ENCODE assay signal across 29 cellular contexts in genomic region chr2:23298551-23298950, GRCh38.
"Had no signal": no experiment of that assay in that cellular context is flagged by ENCODE, and none has a peak within 500 bp of the region (broad histone marks: within the 10 kb centered on the region; RNA-seq: fewer than 3 reads in every experiment).

No MANE protein-coding gene starts in this region.

- H2AFZ ChIP-seq: hepatocyte had no signal

- H3K36me3 Mint-ChIP-seq: memory B cell had no signal

- DNase-seq: colonic mucosa; effector CD8-positive, alpha-beta T cell; endodermal cell; foreskin fibroblast; heart left ventricle; kidney; nucleus accumbens; stimulated activated CD4-positive, alpha-beta T cell treated with anti-CD3 and anti-CD28 coated beads, Interleukin-12 subunit alpha, Interleukin-12 subunit beta, amount 100 ng/mL, for 4 hours; stimulated activated CD4-positive, alpha-beta T cell treated with anti-CD3 and anti-CD28 coated beads, Interleukin-1b, Interleukin-23, amount 100 ng/mL, for 48 hours; stimulated activated CD4-positive, alpha-beta T cell treated with anti-CD3 and anti-CD28 coated beads, Interleukin-4, amount 100 ng/mL, for 1 hour; stimulated activated CD8-positive, alpha-beta memory T cell treated with anti-CD3 and anti-CD28 coated beads, Interleukin-4, amount 100 ng/mL, for 48 hours; stimulated activated naive CD4-positive, alpha-beta T cell; stimulated activated naive CD8-positive, alpha-beta T cell treated with anti-CD3 and anti-CD28 coated beads, Interleukin-15, amount 100 ng/mL, for 72 hours; thyroid gland had no signal

- H3K9me3 ChIP-seq: colonic mucosa, gastroesophageal sphincter, heart left ventricle, prostate gland, right atrium auricular region, thyroid gland, upper lobe of left lung, vagina had no signal

- H3K4me1 ChIP-seq: colonic mucosa, prostate gland, right atrium auricular region, thyroid gland had no signal

- H3K4me2 ChIP-seq: hepatocyte, smooth muscle cell had no signal

- H3K79me2 ChIP-seq: hepatocyte had no signal

- H3K4me1 Mint-ChIP-seq: memory B cell; stimulated activated naive CD8-positive, alpha-beta T cell treated with anti-CD3 and anti-CD28 coated beads, Interleukin-15, amount 100 ng/mL, for 72 hours had no signal

- FAIRE-seq: kidney had no signal

- H3K36me3 ChIP-seq: colonic mucosa, gastroesophageal sphincter, heart left ventricle, prostate gland, right atrium auricular region, thyroid gland, upper lobe of left lung, vagina had no signal

- H3K27me3 Mint-ChIP-seq: dendritic cell treated with granulocyte-macrophage colony-stimulating factor and Interleukin-4, amounts not matched to agents 40 ng/mL and 50 ng/mL, for 4 days had no signal

- H3K27me3 ChIP-seq: colonic mucosa, gastroesophageal sphincter, hepatocyte, right atrium auricular region, thyroid gland, upper lobe of left lung, vagina had no signal

- H3K4me3 ChIP-seq: colonic mucosa, gastroesophageal sphincter, heart left ventricle, hepatocyte, lung, prostate gland, right atrium auricular region, smooth muscle cell, thyroid gland, upper lobe of left lung, vagina had no signal

- H3K27ac ChIP-seq: colonic mucosa, epithelial cell of prostate, gastroesophageal sphincter, heart left ventricle, hepatocyte, prostate gland, right atrium auricular region, thyroid gland, upper lobe of left lung, vagina had no signal

- H3K9me3 Mint-ChIP-seq: dendritic cell treated with granulocyte-macrophage colony-stimulating factor and Interleukin-4, amounts not matched to agents 40 ng/mL and 50 ng/mL, for 4 days; endodermal cell; memory B cell; nephron; stimulated activated naive CD8-positive, alpha-beta T cell treated with anti-CD3 and anti-CD28 coated beads, Interleukin-15, amount 100 ng/mL, for 72 hours had no signal

- H3K4me3 Mint-ChIP-seq: dendritic cell treated with granulocyte-macrophage colony-stimulating factor and Interleukin-4, amounts not matched to agents 40 ng/mL and 50 ng/mL, for 4 days; endodermal cell; memory B cell; nephron; stimulated activated naive CD8-positive, alpha-beta T cell treated with anti-CD3 and anti-CD28 coated beads, Interleukin-15, amount 100 ng/mL, for 72 hours had no signal

- ATAC-seq: esophagus mucosa; gastroesophageal sphincter; left lobe of liver; sciatic nerve; stimulated activated naive CD8-positive, alpha-beta T cell treated with anti-CD3 and anti-CD28 coated beads, Interleukin-15, amount 100 ng/mL, for 72 hours had no signal

- H3K27ac Mint-ChIP-seq: dendritic cell treated with granulocyte-macrophage colony-stimulating factor and Interleukin-4, amounts not matched to agents 40 ng/mL and 50 ng/mL, for 4 days; endodermal cell; memory B cell; stimulated activated naive CD8-positive, alpha-beta T cell treated with anti-CD3 and anti-CD28 coated beads, Interleukin-15, amount 100 ng/mL, for 72 hours had no signal
